In genomic region chr20:31712112-31712553, GRCh38 we compare ENCODE assay signal across 1 cellular context.
TF ChIP-seq lines count a peak whose summit lies in the region.

No MANE protein-coding gene starts in this region.

TF ChIP-seq in HepG2, 621 proteins besides CTCF, POLR2A, EP300 and RAD21 (continued from another document and continues in another):
- TF ChIP-seq ZNF281 (CRISPR knock-in tag; IDR thresholded peaks at IDR 0.05; ENCODE audit: borderline replicate concordance) (0 out of 2 replicates have a peak, but pooled peaks have one; percentile 16), MATR3 (CRISPR knock-in tag; IDR thresholded peaks at IDR 0.05) (no peak), ZBTB40 (IDR thresholded peaks at IDR 0.05) (no peak), ZBTB40 (CRISPR knock-in tag; IDR thresholded peaks at IDR 0.05) (no peak), PPARG (CRISPR knock-in tag; conservative IDR thresholded peaks at IDR 0.05) (no peak), SMARCE1 (IDR thresholded peaks at IDR 0.05; ENCODE audit: borderline replicate concordance) (no peak), ZBTB46 (CRISPR knock-in tag; IDR thresholded peaks at IDR 0.05; ENCODE audit: borderline replicate concordance) (no peak), HIC2 (CRISPR knock-in tag; IDR thresholded peaks at IDR 0.05; ENCODE audit: low read depth) (no peak), NONO (IDR thresholded peaks at IDR 0.05) (no peak), NONO (CRISPR knock-in tag; conservative IDR thresholded peaks at IDR 0.05) (no peak), RBM22 (optimal IDR thresholded peaks at IDR 0.05; ENCODE audit: low read length) (peak; percentile 57), YY1 (IDR thresholded peaks at IDR 0.05; ENCODE audit: insufficient read depth, insufficient replicate concordance, low read depth, low read length) (no peak), NR3C1 (CRISPR knock-in tag; IDR thresholded peaks at IDR 0.05) (no peak), TERF1 (CRISPR knock-in tag; IDR thresholded peaks at IDR 0.05) (no peak; the same call in 1 of the 2 replicates), ZBTB43 (CRISPR knock-in tag; conservative IDR thresholded peaks at IDR 0.05) (no peak), PITX1 (CRISPR knock-in tag; IDR thresholded peaks at IDR 0.05) (no peak), SIX1 (CRISPR knock-in tag; IDR thresholded peaks at IDR 0.05; ENCODE audit: borderline replicate concordance) (no peak), ONECUT2 (CRISPR knock-in tag; IDR thresholded peaks at IDR 0.05) (no peak), CEBPG (CRISPR knock-in tag; IDR thresholded peaks at IDR 0.05) (peak; percentile 42; the same call in 1 of the 2 replicates), BRF2 (CRISPR knock-in tag; IDR thresholded peaks at IDR 0.05) (no peak), HOXD1 (CRISPR knock-in tag; IDR thresholded peaks at IDR 0.05) (no peak), AKAP8 (CRISPR knock-in tag; IDR thresholded peaks at IDR 0.05) (no peak), HMG20A (CRISPR knock-in tag; IDR thresholded peaks at IDR 0.05; ENCODE audit: borderline replicate concordance) (no peak), FOXA3 (CRISPR knock-in tag; IDR thresholded peaks at IDR 0.05) (no peak), THAP9 (CRISPR knock-in tag; IDR thresholded peaks at IDR 0.05; ENCODE audit: borderline replicate concordance) (no peak), FIP1L1 (IDR thresholded peaks at IDR 0.05; ENCODE audit: borderline replicate concordance, insufficient read depth, low read depth, low read length) (no peak)
